In the genomic region with DNA sequence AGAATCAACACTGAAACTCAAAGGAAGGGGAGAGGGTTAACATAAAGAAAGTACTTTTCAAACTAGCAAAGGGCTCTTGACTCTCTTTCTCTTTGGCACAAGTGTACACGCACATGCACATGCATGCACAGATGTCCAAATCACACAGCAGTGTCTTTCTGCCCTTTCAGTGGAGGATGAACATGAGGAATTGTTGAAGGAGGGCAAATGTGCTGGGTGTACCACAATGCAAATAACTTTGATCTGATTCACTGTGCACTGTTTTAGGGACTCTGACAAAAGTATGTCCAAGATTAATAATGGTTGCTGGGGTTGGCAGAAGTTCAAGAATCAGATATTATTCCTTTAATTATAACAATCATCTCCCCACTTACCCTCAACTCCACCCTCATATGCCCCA, we compare ENCODE assay signal across 1 cellular context.
TF ChIP-seq lines count a peak whose summit lies in the region.

No MANE protein-coding gene starts in this region.

TF ChIP-seq in GM23338, 12 proteins besides CTCF, POLR2A, EP300 and RAD21 (continued from another document):
- TF ChIP-seq, protein P1, sequence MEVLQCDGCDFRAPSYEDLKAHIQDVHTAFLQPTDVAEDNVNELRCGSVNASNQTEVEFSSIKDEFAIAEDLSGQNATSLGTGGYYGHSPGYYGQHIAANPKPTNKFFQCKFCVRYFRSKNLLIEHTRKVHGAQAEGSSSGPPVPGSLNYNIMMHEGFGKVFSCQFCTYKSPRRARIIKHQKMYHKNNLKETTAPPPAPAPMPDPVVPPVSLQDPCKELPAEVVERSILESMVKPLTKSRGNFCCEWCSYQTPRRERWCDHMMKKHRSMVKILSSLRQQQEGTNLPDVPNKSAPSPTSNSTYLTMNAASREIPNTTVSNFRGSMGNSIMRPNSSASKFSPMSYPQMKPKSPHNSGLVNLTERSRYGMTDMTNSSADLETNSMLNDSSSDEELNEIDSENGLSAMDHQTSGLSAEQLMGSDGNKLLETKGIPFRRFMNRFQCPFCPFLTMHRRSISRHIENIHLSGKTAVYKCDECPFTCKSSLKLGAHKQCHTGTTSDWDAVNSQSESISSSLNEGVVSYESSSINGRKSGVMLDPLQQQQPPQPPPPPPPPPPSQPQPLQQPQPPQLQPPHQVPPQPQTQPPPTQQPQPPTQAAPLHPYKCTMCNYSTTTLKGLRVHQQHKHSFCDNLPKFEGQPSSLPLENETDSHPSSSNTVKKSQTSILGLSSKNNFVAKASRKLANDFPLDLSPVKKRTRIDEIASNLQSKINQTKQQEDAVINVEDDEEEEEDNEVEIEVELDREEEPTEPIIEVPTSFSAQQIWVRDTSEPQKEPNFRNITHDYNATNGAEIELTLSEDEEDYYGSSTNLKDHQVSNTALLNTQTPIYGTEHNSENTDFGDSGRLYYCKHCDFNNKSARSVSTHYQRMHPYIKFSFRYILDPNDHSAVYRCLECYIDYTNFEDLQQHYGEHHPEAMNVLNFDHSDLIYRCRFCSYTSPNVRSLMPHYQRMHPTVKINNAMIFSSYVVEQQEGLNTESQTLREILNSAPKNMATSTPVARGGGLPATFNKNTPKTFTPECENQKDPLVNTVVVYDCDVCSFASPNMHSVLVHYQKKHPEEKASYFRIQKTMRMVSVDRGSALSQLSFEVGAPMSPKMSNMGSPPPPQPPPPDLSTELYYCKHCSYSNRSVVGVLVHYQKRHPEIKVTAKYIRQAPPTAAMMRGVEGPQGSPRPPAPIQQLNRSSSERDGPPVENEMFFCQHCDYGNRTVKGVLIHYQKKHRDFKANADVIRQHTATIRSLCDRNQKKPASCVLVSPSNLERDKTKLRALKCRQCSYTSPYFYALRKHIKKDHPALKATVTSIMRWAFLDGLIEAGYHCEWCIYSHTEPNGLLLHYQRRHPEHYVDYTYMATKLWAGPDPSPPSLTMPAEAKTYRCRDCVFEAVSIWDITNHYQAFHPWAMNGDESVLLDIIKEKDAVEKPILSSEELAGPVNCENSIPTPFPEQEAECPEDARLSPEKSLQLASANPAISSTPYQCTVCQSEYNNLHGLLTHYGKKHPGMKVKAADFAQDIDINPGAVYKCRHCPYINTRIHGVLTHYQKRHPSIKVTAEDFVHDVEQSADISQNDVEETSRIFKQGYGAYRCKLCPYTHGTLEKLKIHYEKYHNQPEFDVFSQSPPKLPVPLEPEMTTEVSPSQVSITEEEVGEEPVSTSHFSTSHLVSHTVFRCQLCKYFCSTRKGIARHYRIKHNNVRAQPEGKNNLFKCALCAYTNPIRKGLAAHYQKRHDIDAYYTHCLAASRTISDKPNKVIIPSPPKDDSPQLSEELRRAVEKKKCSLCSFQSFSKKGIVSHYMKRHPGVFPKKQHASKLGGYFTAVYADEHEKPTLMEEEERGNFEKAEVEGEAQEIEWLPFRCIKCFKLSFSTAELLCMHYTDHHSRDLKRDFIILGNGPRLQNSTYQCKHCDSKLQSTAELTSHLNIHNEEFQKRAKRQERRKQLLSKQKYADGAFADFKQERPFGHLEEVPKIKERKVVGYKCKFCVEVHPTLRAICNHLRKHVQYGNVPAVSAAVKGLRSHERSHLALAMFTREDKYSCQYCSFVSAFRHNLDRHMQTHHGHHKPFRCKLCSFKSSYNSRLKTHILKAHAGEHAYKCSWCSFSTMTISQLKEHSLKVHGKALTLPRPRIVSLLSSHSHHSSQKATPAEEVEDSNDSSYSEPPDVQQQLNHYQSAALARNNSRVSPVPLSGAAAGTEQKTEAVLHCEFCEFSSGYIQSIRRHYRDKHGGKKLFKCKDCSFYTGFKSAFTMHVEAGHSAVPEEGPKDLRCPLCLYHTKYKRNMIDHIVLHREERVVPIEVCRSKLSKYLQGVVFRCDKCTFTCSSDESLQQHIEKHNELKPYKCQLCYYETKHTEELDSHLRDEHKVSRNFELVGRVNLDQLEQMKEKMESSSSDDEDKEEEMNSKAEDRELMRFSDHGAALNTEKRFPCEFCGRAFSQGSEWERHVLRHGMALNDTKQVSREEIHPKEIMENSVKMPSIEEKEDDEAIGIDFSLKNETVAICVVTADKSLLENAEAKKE (CRISPR knock-in tag; IDR thresholded peaks at IDR 0.05): no peak
TF ChIP-seq in GM23338: peak in this region for 0.
